ENCODE assay signal across 10 cellular contexts in genomic region chr15:51758645-51759044, GRCh38. TPM values are rescaled to one million over a fixed set of nuclear protein-coding genes. Genes with fewer than 3 reads are reported as not detected.
DNase-seq lines count a peak whose midpoint lies in the region; ATAC-seq and TF ChIP-seq lines count a peak whose summit lies in the region.
"Had no signal": no experiment of that assay in that cellular context is flagged by ENCODE, and none has a peak within 500 bp of the region (broad histone marks: within the 10 kb centered on the region; RNA-seq: fewer than 3 reads in every experiment).

No MANE protein-coding gene starts in this region.

- DNase-seq in C1 segment of cervical spinal cord (lab: John Stamatoyannopoulos, UW) = peak in 11 of 14 donors; percentile 18 to 90 (median 40)
- peak; percentile 74 for DNase-seq in NCI-H446 treated with DMSO at 0.1 percent for 48 hours (lab: John Stamatoyannopoulos, UW)
- peak; percentile 79 for DNase-seq in esophagus muscularis mucosa (ENCODE audit: extremely low spot score)
- DNase-seq in nucleus accumbens (lab: John Stamatoyannopoulos, UW) = peak in 37 of 56 donors; percentile 15 to 76 (median 41)
- no peak for DNase-seq in PC-3
- DNase-seq in osteocyte (ENCODE audit: extremely low spot score, unreplicated experiment) = no peak
- no peak for DNase-seq in MV-4-11 (lab: John Stamatoyannopoulos, UW)
- DNase-seq: activated CD4-positive, alpha-beta T cell treated with anti-CD3 and anti-CD28 coated beads for 4 hours; CD8-positive, alpha-beta memory T cell had no signal

- H3K27ac ChIP-seq in esophagus muscularis mucosa (replicated peaks in 1 of 4) (peak overlapping the region; percentile 0 to 56 (median 29)), PC-3 (ENCODE audit: low read length) (no peak overlapping the region)

- H3K79me2 ChIP-seq in PC-3 (ENCODE audit: low read length) = no peaks in the 10 kb centered on the region

- no peaks in the 10 kb centered on the region for H3F3A ChIP-seq in PC-3 (ENCODE audit: low read length, unreplicated experiment)

- BruUV-seq in PC-3 (replicated peaks; lab: Mats Ljungman, UMichigan) = no TSS peak

- peaks cover 12% of the 10 kb centered on the region for H3K4me1 Mint-ChIP-seq in osteocyte (ENCODE audit: unreplicated experiment)

- no peak for TF ChIP-seq POLR2A in esophagus muscularis mucosa (IDR thresholded peaks at IDR 0.05; ENCODE audit: low read depth)

- no peak overlapping the region for H2AFZ ChIP-seq in PC-3 (ENCODE audit: low read length)

- WGBS in esophagus muscularis mucosa = 19% methylated on average over 1 of the region's 1 CpG

- H3K27me3 Mint-ChIP-seq in osteocyte (ENCODE audit: unreplicated experiment) = peaks cover 22% of the 10 kb centered on the region
- H3K27me3 Mint-ChIP-seq: CD8-positive, alpha-beta memory T cell had no signal

- TF ChIP-seq CTCF in esophagus muscularis mucosa (IDR thresholded peaks at IDR 0.05) (no peak), PC-3 (conservative IDR thresholded peaks at IDR 0.05; ENCODE audit: low read depth, low read length) (no peak), osteocyte (IDR thresholded peaks at IDR 0.05) (no peak)

- H3K9me3 Mint-ChIP-seq in osteocyte (ENCODE audit: unreplicated experiment) = peaks cover 9% of the 10 kb centered on the region
- H3K9me3 Mint-ChIP-seq: CD8-positive, alpha-beta memory T cell had no signal

- no peak overlapping the region for H3K4me3 Mint-ChIP-seq in osteocyte (ENCODE audit: unreplicated experiment)
- H3K4me3 Mint-ChIP-seq: CD8-positive, alpha-beta memory T cell had no signal

- no peak overlapping the region for H3K4me2 ChIP-seq in PC-3 (ENCODE audit: low read length)

- H3K36me3 ChIP-seq in esophagus muscularis mucosa (no peaks in the 10 kb centered on the region), PC-3 (ENCODE audit: low read depth, low read length) (no peaks in the 10 kb centered on the region)

- intact Hi-C loops in esophagus muscularis mucosa (cut with DNase I) = no loop called here
- intact Hi-C loops in PC-3 (cut with micrococcal nuclease) = no loop called here

- CTCF ChIA-PET in PC-3 (lab: Charles Lee) = interaction anchor here (0.6 kb wide), 1 partner anchor 149 kb away, joined by 5 read pairs; no protein-coding TSS in a partner anchor

- no peaks in the 10 kb centered on the region for H3K9me2 ChIP-seq in PC-3 (replicated peaks; ENCODE audit: low read length)

- H3K36me3 Mint-ChIP-seq in osteocyte (ENCODE audit: unreplicated experiment) = peaks cover under 1% of the 10 kb centered on the region

- POLR2A ChIA-PET in PC-3 (lab: Charles Lee; ENCODE audit: unreplicated experiment) = no interaction called here

- H3K27ac Mint-ChIP-seq in osteocyte (ENCODE audit: unreplicated experiment) = no peak overlapping the region
- H3K27ac Mint-ChIP-seq: CD8-positive, alpha-beta memory T cell had no signal

- no peak overlapping the region for H3K9ac ChIP-seq in PC-3 (ENCODE audit: low read length)

- no peak overlapping the region for H3K4me3 ChIP-seq in esophagus muscularis mucosa
- no peak overlapping the region for H3K4me3 ChIP-seq in PC-3 (ENCODE audit: low read length)

- H3K27me3 ChIP-seq in esophagus muscularis mucosa = no peaks in the 10 kb centered on the region
- no peaks in the 10 kb centered on the region for H3K27me3 ChIP-seq in PC-3 (ENCODE audit: low read length)

- ATAC-seq in PC-3 (no peak), HG03571 (IDR thresholded peaks at IDR 0.05; ENCODE audit: unreplicated experiment) (no peak)

- peaks cover 19 to 26% (median 25%) of the 10 kb centered on the region in 4 donors for H3K4me1 ChIP-seq in esophagus muscularis mucosa
- no peaks in the 10 kb centered on the region for H3K4me1 ChIP-seq in PC-3 (ENCODE audit: insufficient read depth, low read length)

- no peaks in the 10 kb centered on the region for H4K20me1 ChIP-seq in PC-3 (ENCODE audit: low read length)

- H3K9me3 ChIP-seq in esophagus muscularis mucosa (no peaks in the 10 kb centered on the region), PC-3 (ENCODE audit: low read length) (no peaks in the 10 kb centered on the region)

- no peak for TF ChIP-seq EP300 in esophagus muscularis mucosa (IDR thresholded peaks at IDR 0.05)

RNA-seq across cellular contexts. Expression of gene TMOD2, which starts 7.2 kb away (rescaled TPM):
- 10 to 100 TPM; 14.6 to 24.9 (median 19.5) TPM for total RNA-seq in esophagus muscularis mucosa
- total RNA-seq in PC-3 (2014; rRNA removed) = 0.95 and 1.4 TPM in 2 replicates
- total RNA-seq in osteocyte = 4.3 and 6.3 TPM in 2 replicates

RNA-seq across cellular contexts. Expression of gene LYSMD2, which starts 21.2 kb away (rescaled TPM):
- total RNA-seq in esophagus muscularis mucosa = 10 to 100 TPM in 3 of 4 donors, 1 to 10 TPM in 1; 10.0 to 14.1 (median 12.9) TPM
- total RNA-seq in PC-3 (2014; rRNA removed) = 5.2 and 6.0 TPM in 2 replicates
- 1.8 and 2.7 TPM in 2 replicates for total RNA-seq in osteocyte

Comparison
In these comparisons a context has a peak if more than half of its experiments do, and no peak if none do; other contexts are left out.
1. DNase-seq: peak in C1 segment of cervical spinal cord (11 of 14), NCI-H446 treated with DMSO at 0.1 percent for 48 hours (single experiment), esophagus muscularis mucosa (single experiment) and nucleus accumbens (37 of 56); none in PC-3 (single experiment), osteocyte (single experiment) and MV-4-11 (single experiment).